In the genomic region with DNA sequence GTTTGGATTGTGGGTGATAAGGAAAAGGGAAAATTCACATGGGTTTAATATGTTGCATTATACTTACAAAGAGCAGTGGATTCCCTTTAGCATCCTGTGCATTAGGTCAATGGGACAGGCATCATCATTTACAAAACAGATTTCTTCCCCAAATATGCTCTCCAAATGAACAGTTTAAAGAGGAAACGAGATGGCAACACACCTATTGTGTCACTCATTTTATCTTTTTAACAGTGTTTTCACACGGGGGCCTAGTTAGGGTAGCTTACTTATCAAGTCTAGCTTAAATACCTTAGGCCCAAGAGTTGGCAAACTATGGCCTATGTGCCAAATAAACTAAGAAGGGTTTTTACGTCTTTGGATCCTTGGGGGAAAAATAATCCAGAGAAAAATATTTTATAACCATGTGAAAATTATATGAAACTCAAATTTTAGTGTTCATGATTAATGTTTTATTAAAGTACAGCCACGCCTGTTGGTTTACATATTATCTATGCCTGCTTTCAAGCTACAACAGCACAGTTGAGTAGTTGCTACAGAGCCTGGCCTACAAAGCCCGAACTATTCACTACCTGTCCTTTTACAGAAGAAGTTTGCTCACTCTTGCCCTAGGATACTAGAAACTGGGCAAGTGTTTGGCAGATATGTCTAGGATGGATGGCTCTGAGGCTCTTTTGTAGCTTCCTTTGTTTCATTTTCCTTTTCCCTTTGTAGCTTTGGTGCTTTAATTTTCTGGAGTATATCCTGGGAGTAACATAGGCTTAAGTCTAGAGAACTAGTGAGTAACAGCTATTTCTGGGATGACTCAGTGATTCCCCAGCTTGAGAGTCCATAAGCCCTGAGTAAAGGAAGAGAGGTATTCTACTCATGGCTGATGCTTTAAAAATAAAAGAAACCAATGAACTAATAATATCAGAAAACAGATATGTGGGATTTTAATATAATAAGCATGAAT, we compare ENCODE assay signal across 10 cellular contexts. TPM values are rescaled to one million over a fixed set of nuclear protein-coding genes. Genes with fewer than 3 reads are reported as not detected.
DNase-seq lines count a peak whose midpoint lies in the region; TF ChIP-seq lines count a peak whose summit lies in the region.
"Had no signal": no experiment of that assay in that cellular context is flagged by ENCODE, and none has a peak within 500 bp of the region (broad histone marks: within the 10 kb centered on the region; RNA-seq: fewer than 3 reads in every experiment).

No MANE protein-coding gene starts in this region.

- H3K9me3 Mint-ChIP-seq in progenitor cell of endocrine pancreas (ENCODE audit: low read depth) (peaks cover 3% of the 10 kb centered on the region), nephron progenitor cell (peaks cover 21% of the 10 kb centered on the region)

- peak overlapping the region; percentile 16 for H3K27ac Mint-ChIP-seq in progenitor cell of endocrine pancreas
- H3K27ac Mint-ChIP-seq in nephron progenitor cell, result no peak overlapping the region

- DNase-seq in GF-D8 (lab: John Stamatoyannopoulos, UW), result peak; percentile 54
- DNase-seq in OCI-M1 (lab: John Stamatoyannopoulos, UW), result peak; percentile 7
- peak; percentile 68 for DNase-seq in epithelial cell of proximal tubule (ENCODE audit: low read depth)
- DNase-seq in progenitor cell of endocrine pancreas (ENCODE audit: low spot score, unreplicated experiment), result no peak
- no peak for DNase-seq in inferior parietal cortex (ENCODE audit: extremely low spot score)
- DNase-seq in NCI-H2171 (lab: John Stamatoyannopoulos, UW), result no peak
- no peak for DNase-seq in nephron progenitor cell
- no peak for DNase-seq in NCI-H2107 (lab: John Stamatoyannopoulos, UW)
- DNase-seq: activated T-cell treated with anti-CD3 and anti-CD28 coated beads for 4 hours; stimulated activated naive CD4-positive, alpha-beta T cell had no signal

- peaks cover 17% of the 10 kb centered on the region for H3K36me3 Mint-ChIP-seq in progenitor cell of endocrine pancreas (ENCODE audit: insufficient read depth)
- peaks cover 27% of the 10 kb centered on the region for H3K36me3 Mint-ChIP-seq in nephron progenitor cell (ENCODE audit: low read depth)

- peak overlapping the region; percentile 4 for H3K4me3 ChIP-seq in epithelial cell of proximal tubule (ENCODE audit: low read depth, low read length)

- H3K4me3 Mint-ChIP-seq in progenitor cell of endocrine pancreas (ENCODE audit: low read depth), result no peak overlapping the region
- no peak overlapping the region for H3K4me3 Mint-ChIP-seq in nephron progenitor cell

- H3K4me1 Mint-ChIP-seq in progenitor cell of endocrine pancreas (ENCODE audit: low read depth), result peaks cover 18% of the 10 kb centered on the region
- peaks cover 25% of the 10 kb centered on the region for H3K4me1 Mint-ChIP-seq in nephron progenitor cell

- H3K27me3 Mint-ChIP-seq in progenitor cell of endocrine pancreas, result no peaks in the 10 kb centered on the region
- no peaks in the 10 kb centered on the region for H3K27me3 Mint-ChIP-seq in nephron progenitor cell (ENCODE audit: low read depth, poor library complexity)

- TF ChIP-seq CTCF in epithelial cell of proximal tubule (conservative IDR thresholded peaks at IDR 0.05; ENCODE audit: low read depth, low read length), result no peak
- TF ChIP-seq CTCF in progenitor cell of endocrine pancreas (IDR thresholded peaks at IDR 0.05; ENCODE audit: unreplicated experiment), result no peak
- no peak for TF ChIP-seq CTCF in nephron progenitor cell (IDR thresholded peaks at IDR 0.05)

RNA-seq across cellular contexts. Expression of a gene that starts 12.4 kb away (rescaled TPM):
- total RNA-seq in epithelial cell of proximal tubule (92.5 and 134 TPM in 2 replicates), progenitor cell of endocrine pancreas (74.4 and 76.9 TPM in 2 replicates)

Comparison
In these comparisons a context has a peak if more than half of its experiments do, and no peak if none do; other contexts are left out.
1. DNase-seq: peak in GF-D8 (single experiment), OCI-M1 (single experiment) and epithelial cell of proximal tubule (single experiment); none in progenitor cell of endocrine pancreas (single experiment), inferior parietal cortex (single experiment), NCI-H2171 (single experiment), nephron progenitor cell (single experiment) and NCI-H2107 (single experiment).